Comparison of ENCODE assay signal across 8 cellular contexts in genomic region chr22:43953988-43954771, GRCh38. TPM values are rescaled to one million over a fixed set of nuclear protein-coding genes. Genes with fewer than 3 reads are reported as not detected.
DNase-seq lines count a peak whose midpoint lies in the region; ATAC-seq lines count a peak whose summit lies in the region.

No MANE protein-coding gene starts in this region.

- WGBS in right cardiac atrium, result 39% methylated on average over 7 of the region's 7 CpGs

- H3K9me3 ChIP-seq in T-helper 17 cell (ENCODE audit: control insufficient read depth, low read length, poor library complexity, severe bottlenecking) (no peaks in the 10 kb centered on the region), right cardiac atrium (ENCODE audit: control insufficient read depth, low read length) (no peaks in the 10 kb centered on the region), stomach smooth muscle (ENCODE audit: control insufficient read depth in 2 of 2, low read length in 2 of 2) (no peaks in the 10 kb centered on the region)

- peaks cover 3% of the 10 kb centered on the region for H3K36me3 Mint-ChIP-seq in T-helper 1 cell treated with Interleukin-12 subunit alpha and Interleukin-12 subunit beta and Interleukin-4 antibody, amounts not matched to agents 30 μg/mL and 1 μg/mL, for 36 hours (ENCODE audit: low read depth)
- no peaks in the 10 kb centered on the region for H3K36me3 Mint-ChIP-seq in T-helper 17 cell (ENCODE audit: low read depth)

- no peaks in the 10 kb centered on the region for H3K9me3 Mint-ChIP-seq in T-helper 1 cell treated with Interleukin-12 subunit alpha and Interleukin-12 subunit beta and Interleukin-4 antibody, amounts not matched to agents 30 μg/mL and 1 μg/mL, for 36 hours

- H3K27ac Mint-ChIP-seq in T-helper 1 cell treated with Interleukin-12 subunit alpha and Interleukin-12 subunit beta and Interleukin-4 antibody, amounts not matched to agents 30 μg/mL and 1 μg/mL, for 36 hours, result peak overlapping the region; percentile 93
- peak overlapping the region; percentile 93 for H3K27ac Mint-ChIP-seq in T-helper 17 cell

- H3K27me3 ChIP-seq in right cardiac atrium (ENCODE audit: control insufficient read depth, insufficient read depth) (no peaks in the 10 kb centered on the region), stomach smooth muscle (ENCODE audit: control insufficient read depth in 1 of 2, insufficient read depth in 2 of 2, low read length in 2 of 2) (no peaks in the 10 kb centered on the region)

- peak overlapping the region; percentile 82 to 90 for H3K9ac ChIP-seq in stomach smooth muscle (ENCODE audit: low read length in 2 of 2)

- H3K27ac ChIP-seq in right cardiac atrium (ENCODE audit: low read length) (no peak overlapping the region), stomach smooth muscle (ENCODE audit: low read length) (no peak overlapping the region)

- H3K27me3 Mint-ChIP-seq in T-helper 1 cell treated with Interleukin-12 subunit alpha and Interleukin-12 subunit beta and Interleukin-4 antibody, amounts not matched to agents 30 μg/mL and 1 μg/mL, for 36 hours (ENCODE audit: low read depth), result no peaks in the 10 kb centered on the region
- peaks cover 12% of the 10 kb centered on the region for H3K27me3 Mint-ChIP-seq in T-helper 17 cell

- H3K4me3 Mint-ChIP-seq in T-helper 1 cell treated with Interleukin-12 subunit alpha and Interleukin-12 subunit beta and Interleukin-4 antibody, amounts not matched to agents 30 μg/mL and 1 μg/mL, for 36 hours, result peak overlapping the region; percentile 95
- H3K4me3 Mint-ChIP-seq in T-helper 17 cell, result peak overlapping the region; percentile 96

- no peak for ATAC-seq in T-helper 17 cell
- no peak for ATAC-seq in right cardiac atrium
- no peak for ATAC-seq in HG02763 (IDR thresholded peaks at IDR 0.05; ENCODE audit: unreplicated experiment)
- no peak for ATAC-seq in GM19467 (IDR thresholded peaks at IDR 0.05; ENCODE audit: unreplicated experiment)

- no peaks in the 10 kb centered on the region for H3K36me3 ChIP-seq in stomach smooth muscle (ENCODE audit: control insufficient read depth in 2 of 2, insufficient read depth in 2 of 2, low read length in 2 of 2)

- no peak for DNase-seq in T-helper 1 cell
- DNase-seq in T-helper 17 cell, result no peak
- DNase-seq in right cardiac atrium, result no peak
- no peak for DNase-seq in NCI-H1436 treated with DMSO at 0.1 percent for 48 hours (lab: John Stamatoyannopoulos, UW)

- H3K4me1 ChIP-seq in right cardiac atrium (ENCODE audit: control insufficient read depth, insufficient read depth, low read length) (peaks cover 6% of the 10 kb centered on the region), stomach smooth muscle (ENCODE audit: control insufficient read depth, insufficient read depth, low read length) (peaks cover 12% of the 10 kb centered on the region)

- H3K4me3 ChIP-seq in right cardiac atrium (ENCODE audit: low read length), result peak overlapping the region; percentile 69
- H3K4me3 ChIP-seq in stomach smooth muscle (ENCODE audit: low read length in 2 of 2), result peak overlapping the region; percentile 97

- H3K4me1 Mint-ChIP-seq in T-helper 1 cell treated with Interleukin-12 subunit alpha and Interleukin-12 subunit beta and Interleukin-4 antibody, amounts not matched to agents 30 μg/mL and 1 μg/mL, for 36 hours (ENCODE audit: low read depth), result peaks cover 24% of the 10 kb centered on the region
- H3K4me1 Mint-ChIP-seq in T-helper 17 cell, result peaks cover 34% of the 10 kb centered on the region

- intact Hi-C loops in right cardiac atrium (cut with DNase I), result no loop called here

RNA-seq across cellular contexts. Expression of gene SAMM50, which starts 1.1 kb away (rescaled TPM):
- total RNA-seq in T-helper 17 cell (10 to 100 TPM; 24.8 to 26.0 TPM), right cardiac atrium (10 to 100 TPM; 53.3 to 65.3 (median 61.2) TPM)
- 48.0 TPM for polyA plus RNA-seq in right cardiac atrium

RNA-seq across cellular contexts. Expression of gene PNPLA3, which starts 30.6 kb away (rescaled TPM):
- total RNA-seq in T-helper 17 cell (not detected), right cardiac atrium (1 to 10 TPM in 1 of 4 donors, under 1 TPM in 1, not detected in 2; 0.15 to 1.0 TPM)
- polyA plus RNA-seq in right cardiac atrium, result 0.48 TPM
